8 cellular contexts compared by ENCODE assay signal in the genomic region with DNA sequence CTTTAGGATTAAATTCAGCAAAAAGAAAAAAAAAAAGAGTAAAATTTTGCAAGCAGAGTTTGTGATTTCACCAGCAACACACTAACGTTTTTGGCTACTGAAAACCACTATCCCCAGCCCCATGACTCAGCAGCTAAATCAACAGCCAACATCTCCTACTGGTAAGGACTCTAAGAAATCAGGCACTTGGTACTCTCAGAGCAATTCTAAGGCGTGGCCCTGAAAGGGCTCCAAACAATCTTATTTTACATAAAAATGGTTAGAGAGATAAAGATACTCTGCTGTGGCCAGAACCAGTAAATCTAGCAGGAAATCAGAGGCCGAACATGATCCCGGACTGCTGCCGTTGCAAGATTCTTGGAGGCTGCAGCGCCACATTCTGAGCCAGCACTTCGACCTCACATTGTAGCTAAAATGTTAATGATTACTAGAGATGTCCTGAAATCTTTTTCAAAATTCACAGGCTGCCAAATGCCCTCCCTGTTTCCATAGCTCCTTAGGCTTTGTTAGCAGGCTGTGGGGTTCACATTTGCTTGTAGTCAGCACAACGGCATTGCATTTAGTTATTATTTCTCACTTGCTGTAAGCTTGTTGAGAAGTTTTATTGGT. TPM values are rescaled to one million over a fixed set of nuclear protein-coding genes. Genes with fewer than 3 reads are reported as not detected.
DNase-seq lines count a peak whose midpoint lies in the region; ATAC-seq lines count a peak whose summit lies in the region.

No MANE protein-coding gene starts in this region.

- peak overlapping the region; percentile 96 for H3K27ac ChIP-seq in caudate nucleus (ENCODE audit: low read depth, low read length)

- peak; percentile 91 for DNase-seq in AG20443 (ENCODE audit: low spot score)
- peak; percentile 91 for DNase-seq in H4 (ENCODE audit: low spot score)
- DNase-seq in SHP77 treated with DMSO at 0.1 percent for 48 hours (lab: John Stamatoyannopoulos, UW), result peak; percentile 46
- DNase-seq in caudate nucleus (lab: John Stamatoyannopoulos, UW), result peak in 2 of 61 donors; percentile 26 to 32
- peak; percentile 71 for DNase-seq in left kidney (ENCODE audit: low read depth, low spot score)
- DNase-seq in superior temporal gyrus (ENCODE audit: extremely low spot score), result peak; percentile 58
- no peak for DNase-seq in SK-N-DZ (ENCODE audit: low spot score)

- no peak for ATAC-seq in HG02571 (IDR thresholded peaks at IDR 0.05; ENCODE audit: unreplicated experiment)

RNA-seq across cellular contexts. Expression of gene ENO1, which starts 1.7 kb away (rescaled TPM):
- total RNA-seq in H4 (2014; rRNA removed; shearing (Covaris generic)), result 2,952 and 3,019 TPM in 2 replicates
- 1,135 and 1,190 TPM in 2 replicates for polyA plus RNA-seq in SK-N-DZ (2014; cell fraction: cytosol; rRNA removed)
- 497 and 567 TPM in 2 replicates for polyA plus RNA-seq in SK-N-DZ (2014; cell fraction: nucleus; rRNA removed)
